Comparison of ENCODE assay signal across 9 cellular contexts in the genomic region with DNA sequence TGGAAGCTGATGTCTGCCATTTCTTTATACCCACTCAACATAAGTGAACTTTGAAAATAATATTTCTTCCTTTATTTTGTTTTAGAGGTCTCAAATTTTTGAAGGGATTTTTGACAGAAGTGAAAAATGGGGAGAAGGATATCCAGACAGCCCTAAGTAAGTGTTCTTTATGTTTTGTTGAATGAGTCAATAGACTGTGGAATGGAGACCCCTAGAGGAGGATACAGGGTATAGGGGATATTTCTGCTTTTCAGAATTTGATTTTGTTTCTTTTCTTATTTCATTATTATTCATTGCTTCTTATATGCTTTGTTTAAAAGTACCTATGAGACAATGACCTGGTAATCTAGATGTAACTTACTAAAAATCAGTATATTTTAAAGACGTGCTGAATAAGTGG. TPM values are rescaled to one million over a fixed set of nuclear protein-coding genes. Genes with fewer than 3 reads are reported as not detected.
A peak's percentile ranks its signal among the peaks of the same experiment; 100 is the strongest.
DNase-seq lines count a peak whose midpoint lies in the region; ATAC-seq, FAIRE-seq and TF ChIP-seq lines count a peak whose summit lies in the region.
"Had no signal": no experiment of that assay in that cellular context is flagged by ENCODE, and none has a peak within 500 bp of the region (broad histone marks: within the 10 kb centered on the region; RNA-seq: fewer than 3 reads in every experiment).

No MANE protein-coding gene starts in this region.

- no peak overlapping the region for H2BK15ac ChIP-seq in H1 (ENCODE audit: low read length)

- no peaks in the 10 kb centered on the region for H3K9me3 ChIP-seq in H1 (ENCODE audit: insufficient read depth in 2 of 2, low read depth in 1 of 2, low read length in 1 of 2)
- H3K9me3 ChIP-seq in mucosa of descending colon, result no peaks in the 10 kb centered on the region

- no peak for FAIRE-seq in H1 (lab: Jason Lieb, UNC)

- no peak overlapping the region for H3K4ac ChIP-seq in H1 (replicated peaks; ENCODE audit: insufficient read length, low read depth, low read length)

- H3K4me1 ChIP-seq in H1 (replicated peaks in 1 of 4; ENCODE audit: control insufficient read depth in 3 of 4, insufficient read depth in 4 of 4, low read length in 3 of 4) (no peaks in the 10 kb centered on the region), mucosa of descending colon (ENCODE audit: low read depth) (no peaks in the 10 kb centered on the region)

- no peak overlapping the region for H2BK20ac ChIP-seq in H1 (ENCODE audit: low read length)

- no peak for TF ChIP-seq POLR2A in H1 (IDR thresholded peaks at IDR 0.05; ENCODE audit: control extremely low read depth in 1 of 2, low read depth in 2 of 2, low read length in 2 of 2)

- H3K9me3 Mint-ChIP-seq in activated T-cell treated with anti-CD3 and anti-CD28 coated beads, Interleukin-2, amount 50 U/mL, for 24 hours, result no peaks in the 10 kb centered on the region
- H3K9me3 Mint-ChIP-seq: activated T-cell treated with anti-CD3 and anti-CD28 coated beads, Interleukin-2, amount 50 U/mL, for 4 hours had no signal

- no peak overlapping the region for H3K27ac ChIP-seq in H1 (ENCODE audit: low read depth, low read length)

- H3K36me3 ChIP-seq in H1 (ENCODE audit: control insufficient read depth in 2 of 4, insufficient read depth in 4 of 4, low read length in 3 of 4) (peaks cover 2 to 25% (median 14%) of the 10 kb centered on the region in 4 experiments; a peak in 6 of 8 replicates), mucosa of descending colon (ENCODE audit: low read depth) (no peaks in the 10 kb centered on the region)

- H3K4me3 Mint-ChIP-seq in activated T-cell treated with anti-CD3 and anti-CD28 coated beads, Interleukin-2, amount 50 U/mL, for 24 hours, result no peak overlapping the region
- H3K4me3 Mint-ChIP-seq: activated T-cell treated with anti-CD3 and anti-CD28 coated beads, Interleukin-2, amount 50 U/mL, for 4 hours had no signal

- H2AK5ac ChIP-seq in H1 (ENCODE audit: low read depth, low read length), result no peak overlapping the region

- no peak overlapping the region for H2BK5ac ChIP-seq in H1 (ENCODE audit: low read depth, low read length)

- peaks cover 22% of the 10 kb centered on the region for H3K36me3 Mint-ChIP-seq in activated T-cell treated with anti-CD3 and anti-CD28 coated beads, Interleukin-2, amount 50 U/mL, for 24 hours (ENCODE audit: low read depth)

- peaks cover 8% of the 10 kb centered on the region for H3K4me1 Mint-ChIP-seq in activated T-cell treated with anti-CD3 and anti-CD28 coated beads, Interleukin-2, amount 50 U/mL, for 24 hours (ENCODE audit: low read depth)

- no peaks in the 10 kb centered on the region for H3K79me2 ChIP-seq in H1 (ENCODE audit: control insufficient read depth in 1 of 2, insufficient read depth in 2 of 2, low read length in 2 of 2)

- WGBS in H1 (ENCODE audit: extremely low coverage in 1 of 2, insufficient coverage in 1 of 2, insufficient read length in 1 of 2, insufficient replicate concordance in 2 of 2, low coverage in 1 of 2, low lambda C conversion rate in 2 of 2, missing lambda C conversion rate in 1 of 2), 2 experiments, result 76% methylated on average over 1 of the region's 1 CpG; no CpG with 5 or more reads in 1 of the 2 experiments

- H3K23me2 ChIP-seq in H1 (ENCODE audit: low read depth, low read length), result no peaks in the 10 kb centered on the region

- no peak overlapping the region for H3K4me2 ChIP-seq in H1 (ENCODE audit: insufficient read depth in 1 of 2, low read depth in 2 of 2, low read length in 2 of 2)

- H3K79me1 ChIP-seq in H1 (ENCODE audit: low read depth, low read length), result no peaks in the 10 kb centered on the region

- H3K4me3 ChIP-seq in H1 (ENCODE audit: extremely low read depth in 1 of 4, insufficient read depth in 2 of 4, low read depth in 3 of 4, low read length in 4 of 4) (no peak overlapping the region), mucosa of descending colon (no peak overlapping the region)

- H3K18ac ChIP-seq in H1 (ENCODE audit: extremely low read depth, low read length), result no peak overlapping the region

- H3K14ac ChIP-seq in H1 (ENCODE audit: insufficient read length), result no peak overlapping the region

- no peak overlapping the region for H2BK120ac ChIP-seq in H1 (replicated peaks; ENCODE audit: low read depth, low read length)

- no peak overlapping the region for H2AFZ ChIP-seq in H1 (ENCODE audit: low read length)

- peak; percentile 71 for ATAC-seq in HG02885 (IDR thresholded peaks at IDR 0.05; ENCODE audit: poor library complexity, unreplicated experiment)
- peak; percentile 47 for ATAC-seq in mucosa of descending colon
- ATAC-seq in HG03280 (IDR thresholded peaks at IDR 0.05; ENCODE audit: unreplicated experiment), result no peak

- H4K5ac ChIP-seq in H1 (ENCODE audit: insufficient read length, low read depth, low read length), result no peak overlapping the region

- no peak overlapping the region for H4K8ac ChIP-seq in H1 (ENCODE audit: extremely low read depth, insufficient read depth, low read length)

- H3K27ac Mint-ChIP-seq in activated T-cell treated with anti-CD3 and anti-CD28 coated beads, Interleukin-2, amount 50 U/mL, for 24 hours, result no peak overlapping the region

- H3K27me3 Mint-ChIP-seq in activated T-cell treated with anti-CD3 and anti-CD28 coated beads, Interleukin-2, amount 50 U/mL, for 24 hours, result no peaks in the 10 kb centered on the region

- no peak for TF ChIP-seq EP300 in H1 (IDR thresholded peaks at IDR 0.05; ENCODE audit: borderline replicate concordance in 1 of 2, low read depth in 2 of 2, low read length in 2 of 2)

- H3K56ac ChIP-seq in H1 (replicated peaks; ENCODE audit: insufficient read length, low read depth, low read length), result no peak overlapping the region

- no peak overlapping the region for H3K9ac ChIP-seq in H1 (replicated peaks in 1 of 4; ENCODE audit: extremely low read depth in 1 of 4, low read depth in 3 of 4, low read length in 3 of 4)

- DNase-seq in NCI-H2029 treated with DMSO at 0.1 percent for 48 hours (lab: John Stamatoyannopoulos, UW) (peak; percentile 21), NCI-H2029 (lab: John Stamatoyannopoulos, UW) (no peak), OCI-M1 (lab: John Stamatoyannopoulos, UW) (peak; percentile 19), H1 (ENCODE audit: low read depth in 1 of 2, low spot score in 2 of 2) (no peak), mucosa of descending colon (no peak)
- DNase-seq in activated T-cell treated with anti-CD3 and anti-CD28 coated beads, Interleukin-2, amount 50 U/mL, for 24 hours, result no peak

- H3K27me3 ChIP-seq in H1 (replicated peaks in 1 of 4; ENCODE audit: control insufficient read depth in 3 of 4, extremely low read depth in 1 of 4, insufficient read depth in 3 of 4, low read length in 3 of 4), result no peaks in the 10 kb centered on the region

- TF ChIP-seq CTCF in H1 (IDR thresholded peaks at IDR 0.05; ENCODE audit: control extremely low read depth in 1 of 3, insufficient read depth in 1 of 3, low read depth in 1 of 3, low read length in 3 of 3) (peak in 2 of 3 experiments; percentile 41 to 58; a peak in 2 of 4 replicates), mucosa of descending colon (IDR thresholded peaks at IDR 0.05) (no peak)

- H3K23ac ChIP-seq in H1 (ENCODE audit: insufficient read length), result no peak overlapping the region

- no peak overlapping the region for H2BK12ac ChIP-seq in H1 (ENCODE audit: low read depth, low read length)

- CTCF ChIA-PET in H1 (lab: Charles Lee; ENCODE audit: partially characterized antibody), result interaction anchor here (0.5 to 5.2 kb wide), 38 partner anchors 8 to 407 kb away, joined by 3 to 49 read pairs (median 6); no protein-coding TSS in a partner anchor

- TF ChIP-seq RAD21 in H1 (IDR thresholded peaks at IDR 0.05 in 1 of 2, conservative IDR thresholded peaks at IDR 0.05 in 1 of 2; ENCODE audit: low read depth in 2 of 2, low read length in 2 of 2), result peak; percentile 56 to 67

- peaks cover 0 to 2% of the 10 kb centered on the region in 2 experiments for H4K20me1 ChIP-seq in H1 (replicated peaks in 1 of 2; ENCODE audit: control insufficient read depth in 1 of 2, insufficient read depth in 2 of 2, low read length in 2 of 2)

- intact Hi-C loops in mucosa of descending colon (cut with DNase I, micrococcal nuclease), result no loop called here

- POLR2A ChIA-PET in H1 (lab: Charles Lee; ENCODE audit: partially characterized antibody), result interaction anchor here (1.5 kb wide), 1 partner anchor 116 kb away, joined by 4 read pairs; no protein-coding TSS in a partner anchor

- H4K91ac ChIP-seq in H1 (replicated peaks; ENCODE audit: insufficient read length, low read length), result no peak overlapping the region

TF ChIP-seq in H1, 55 proteins besides CTCF, POLR2A, EP300 and RAD21 (continues in another document):
- TF ChIP-seq, protein P1, sequence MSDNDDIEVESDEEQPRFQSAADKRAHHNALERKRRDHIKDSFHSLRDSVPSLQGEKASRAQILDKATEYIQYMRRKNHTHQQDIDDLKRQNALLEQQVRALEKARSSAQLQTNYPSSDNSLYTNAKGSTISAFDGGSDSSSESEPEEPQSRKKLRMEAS (IDR thresholded peaks at IDR 0.05), result no peak

RNA-seq across cellular contexts. Expression of a gene that starts 34.4 kb away (rescaled TPM):
- total RNA-seq in H1 (2021; fragmentation: NEBNext Ultra II Directional; extraction: Animal tissue kit (Norgen Biotek cat#: 25700)), result 42.0 and 44.0 TPM in 2 replicates
- 6.6 and 10.7 TPM in 2 replicates for polyA plus RNA-seq in H1 (2011; rRNA removed)
- 11.9 TPM for polyA plus RNA-seq in H1 (2011; cell fraction: cytosol; rRNA removed)
- polyA plus RNA-seq in H1 (2011; cell fraction: nucleus; rRNA removed), result 9.0 TPM
- 12.6 to 22.0 TPM (median 17.5 TPM) in 4 replicates for polyA plus RNA-seq in H1 (2012, experiment 1 of 2)
- polyA plus RNA-seq in H1 (2012, experiment 2 of 2), result 1.7 TPM
- polyA plus RNA-seq in H1 (2013, experiment 1 of 2), result 17.8 TPM
- polyA plus RNA-seq in H1 (2013, experiment 2 of 2), result 16.9 TPM
- polyA minus RNA-seq in H1 (2011; rRNA and poly(A)+ RNA removed), result 25.3 and 34.8 TPM in 2 replicates
- 14.1 TPM for polyA minus RNA-seq in H1 (2011; cell fraction: cytosol; rRNA and poly(A)+ RNA removed)
- polyA minus RNA-seq in H1 (2011; cell fraction: nucleus; rRNA and poly(A)+ RNA removed), result 37.1 TPM
- 10 to 100 TPM; 11.7 to 13.0 (median 12.5) TPM for total RNA-seq in mucosa of descending colon

RNA-seq across cellular contexts. Expression of a gene that starts 36.1 kb away (rescaled TPM):
- 20.2 and 20.7 TPM in 2 replicates for total RNA-seq in H1 (2021; fragmentation: NEBNext Ultra II Directional; extraction: Animal tissue kit (Norgen Biotek cat#: 25700))
- polyA plus RNA-seq in H1 (2011; rRNA removed), result 2.2 and 3.2 TPM in 2 replicates
- 5.4 TPM for polyA plus RNA-seq in H1 (2011; cell fraction: cytosol; rRNA removed)
- polyA plus RNA-seq in H1 (2011; cell fraction: nucleus; rRNA removed), result 1.1 TPM
- 4.8 to 12.2 TPM (median 8.4 TPM) in 4 replicates for polyA plus RNA-seq in H1 (2012, experiment 1 of 2)
- 0.84 TPM for polyA plus RNA-seq in H1 (2012, experiment 2 of 2)
- polyA plus RNA-seq in H1 (2013, experiment 1 of 2), result 18.6 TPM
- polyA plus RNA-seq in H1 (2013, experiment 2 of 2), result 25.1 TPM
- 7.9 and 12.5 TPM in 2 replicates for polyA minus RNA-seq in H1 (2011; rRNA and poly(A)+ RNA removed)
- 3.2 TPM for polyA minus RNA-seq in H1 (2011; cell fraction: cytosol; rRNA and poly(A)+ RNA removed)
- polyA minus RNA-seq in H1 (2011; cell fraction: nucleus; rRNA and poly(A)+ RNA removed), result 8.8 TPM
- 10 to 100 TPM in 2 of 3 donors, 1 to 10 TPM in 1; 8.9 to 13.4 (median 11.8) TPM for total RNA-seq in mucosa of descending colon

Comparison
In these comparisons a context has a peak if more than half of its experiments do, and no peak if none do; other contexts are left out.
1. DNase-seq: peak in NCI-H2029 treated with DMSO at 0.1 percent for 48 hours (single experiment) and OCI-M1 (single experiment); none in NCI-H2029 (single experiment), H1 (0 of 2), mucosa of descending colon (0 of 3) and activated T-cell treated with anti-CD3 and anti-CD28 coated beads, Interleukin-2, amount 50 U/mL, for 24 hours (single experiment).